10 cellular contexts compared by ENCODE assay signal in the genomic region with DNA sequence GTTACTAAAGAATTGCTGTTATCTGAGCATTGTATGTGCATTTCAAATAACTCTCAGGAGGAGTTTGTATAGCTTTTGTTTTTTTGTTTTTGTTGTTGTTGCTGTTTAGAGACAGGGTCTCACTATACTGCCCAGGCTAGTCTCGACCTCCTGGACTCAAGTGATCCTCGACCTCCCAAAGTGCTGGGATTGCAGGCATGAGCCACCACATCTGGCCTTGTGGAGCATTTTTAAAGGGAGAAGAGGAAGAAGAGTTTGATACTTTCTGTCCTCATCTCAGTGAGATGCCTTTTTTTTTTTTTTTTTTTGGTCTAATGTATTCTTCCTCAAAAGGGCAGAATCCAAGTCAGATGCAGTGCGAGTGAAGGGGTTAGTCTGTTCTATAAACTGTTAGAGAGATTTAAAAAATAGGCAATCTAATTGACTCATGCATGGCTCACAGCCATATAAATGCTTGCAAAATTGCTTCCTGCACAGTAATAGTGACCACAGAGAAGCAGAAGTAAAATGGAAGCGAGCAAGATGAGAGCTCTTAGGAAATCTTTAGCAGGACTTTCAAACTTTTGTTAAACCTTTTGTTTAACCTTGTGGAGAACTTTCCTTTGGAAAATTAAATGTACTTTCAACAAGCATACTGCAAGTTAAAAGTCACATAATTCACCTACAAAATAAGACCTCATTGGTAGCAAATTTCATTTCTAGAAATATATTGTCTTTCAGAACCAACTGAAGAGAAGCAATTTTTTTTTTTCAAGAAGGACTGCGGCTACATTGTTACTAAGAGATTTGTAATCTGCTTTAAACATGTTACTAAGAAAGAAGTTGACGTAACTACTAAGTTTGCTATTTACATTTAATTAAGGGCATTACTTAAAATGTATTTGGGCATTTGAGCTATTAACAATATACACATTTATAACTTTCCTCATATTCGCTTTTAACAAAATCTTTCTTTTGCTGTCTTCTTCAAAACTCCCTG. TPM values are rescaled to one million over a fixed set of nuclear protein-coding genes. Genes with fewer than 3 reads are reported as not detected.
DNase-seq lines count a peak whose midpoint lies in the region; TF ChIP-seq lines count a peak whose summit lies in the region.
"Had no signal": no experiment of that assay in that cellular context is flagged by ENCODE, and none has a peak within 500 bp of the region (broad histone marks: within the 10 kb centered on the region; RNA-seq: fewer than 3 reads in every experiment).

No MANE protein-coding gene starts in this region.

- H3K27me3 Mint-ChIP-seq in activated T-helper 2 cell treated with anti-CD3 and anti-CD28 coated beads, Interferon-gamma antibody, Interleukin-2, Interleukin-4, amounts not matched to agents 10 μg/mL and 5 μg/mL and 100 μg/mL, durations not matched to agents 14 hours and 24 hours and 36 hours (ENCODE audit: low read depth) = no peaks in the 10 kb centered on the region
- H3K27me3 Mint-ChIP-seq in endothelial cell (ENCODE audit: unreplicated experiment) = no peaks in the 10 kb centered on the region

- H3K36me3 ChIP-seq in BLaER1 (no peaks in the 10 kb centered on the region), muscle layer of duodenum (ENCODE audit: control insufficient read depth in 1 of 2, insufficient read depth in 2 of 2, low read length in 2 of 2) (no peaks in the 10 kb centered on the region)

- H3K27ac Mint-ChIP-seq in activated T-helper 2 cell treated with anti-CD3 and anti-CD28 coated beads, Interferon-gamma antibody, Interleukin-2, Interleukin-4, amounts not matched to agents 10 μg/mL and 5 μg/mL and 100 μg/mL, durations not matched to agents 14 hours and 24 hours and 36 hours = no peak overlapping the region
- no peak overlapping the region for H3K27ac Mint-ChIP-seq in endothelial cell (ENCODE audit: unreplicated experiment)

- H3K27ac ChIP-seq in BLaER1 = no peak overlapping the region
- H3K27ac ChIP-seq in muscle layer of duodenum (ENCODE audit: low read length) = peak overlapping the region; percentile 30

- H3K9me3 Mint-ChIP-seq in activated T-helper 2 cell treated with anti-CD3 and anti-CD28 coated beads, Interferon-gamma antibody, Interleukin-2, Interleukin-4, amounts not matched to agents 10 μg/mL and 5 μg/mL and 100 μg/mL, durations not matched to agents 14 hours and 24 hours and 36 hours = peaks cover 4% of the 10 kb centered on the region
- H3K9me3 Mint-ChIP-seq in endothelial cell (ENCODE audit: unreplicated experiment) = no peaks in the 10 kb centered on the region

- no peaks in the 10 kb centered on the region for H3K27me3 ChIP-seq in BLaER1
- no peaks in the 10 kb centered on the region for H3K27me3 ChIP-seq in muscle layer of duodenum (ENCODE audit: low read depth, low read length)

- H3K4me1 Mint-ChIP-seq in activated T-helper 2 cell treated with anti-CD3 and anti-CD28 coated beads, Interferon-gamma antibody, Interleukin-2, Interleukin-4, amounts not matched to agents 10 μg/mL and 5 μg/mL and 100 μg/mL, durations not matched to agents 14 hours and 24 hours and 36 hours (ENCODE audit: low read depth) = no peaks in the 10 kb centered on the region
- peaks cover 3% of the 10 kb centered on the region for H3K4me1 Mint-ChIP-seq in endothelial cell (ENCODE audit: unreplicated experiment)

- H3K36me3 Mint-ChIP-seq in activated T-helper 2 cell treated with anti-CD3 and anti-CD28 coated beads, Interferon-gamma antibody, Interleukin-2, Interleukin-4, amounts not matched to agents 10 μg/mL and 5 μg/mL and 100 μg/mL, durations not matched to agents 14 hours and 24 hours and 36 hours (ENCODE audit: low read depth) = no peaks in the 10 kb centered on the region
- H3K36me3 Mint-ChIP-seq in endothelial cell (ENCODE audit: low read depth, unreplicated experiment) = no peaks in the 10 kb centered on the region

- H3K4me2 ChIP-seq in BLaER1 = peak overlapping the region; percentile 61

- H3K9me3 ChIP-seq in BLaER1 (0 out of 2 replicates have a peak, but pooled peaks cover 11% of the 10 kb centered on the region), muscle layer of duodenum (ENCODE audit: control insufficient read depth in 1 of 2, low read length in 2 of 2) (no peaks in the 10 kb centered on the region)

- peak; percentile 90 for DNase-seq in NOMO-1 treated with dmso at 0.1 percent for 144 hours (lab: John Stamatoyannopoulos, UW; ENCODE audit: unreplicated experiment)
- DNase-seq in dermis blood vessel endothelial cell = peak; percentile 15
- no peak for DNase-seq in UCSD-AML1 (lab: John Stamatoyannopoulos, UW; ENCODE audit: unreplicated experiment)
- no peak for DNase-seq in SHP77 (lab: John Stamatoyannopoulos, UW)
- DNase-seq in activated T-helper 2 cell treated with anti-CD3 and anti-CD28 coated beads, Interferon-gamma antibody, Interleukin-2, Interleukin-4, amounts not matched to agents 10 μg/mL and 5 μg/mL and 100 μg/mL, durations not matched to agents 14 hours and 24 hours and 36 hours (ENCODE audit: low spot score) = no peak
- no peak for DNase-seq in endothelial cell (ENCODE audit: low spot score)
- DNase-seq: NCI-H748 treated with DMSO at 0.1 percent for 48 hours; stimulated activated naive CD8-positive, alpha-beta T cell treated with anti-CD3 and anti-CD28 coated beads, Interleukin-15, Interleukin-2, amounts not matched to agents 100 U/mL and 50 U/mL, for 24 hours had no signal

- no peak for TF ChIP-seq CTCF in endothelial cell (IDR thresholded peaks at IDR 0.05; ENCODE audit: unreplicated experiment)

- H3K4me1 ChIP-seq in BLaER1 (peaks cover 27% of the 10 kb centered on the region), muscle layer of duodenum (ENCODE audit: control insufficient read depth in 1 of 2, insufficient read depth in 2 of 2, low read length in 2 of 2) (no peaks in the 10 kb centered on the region)

- no peaks in the 10 kb centered on the region for H4K20me1 ChIP-seq in BLaER1

- intact Hi-C loops in activated T-helper 2 cell treated with anti-CD3 and anti-CD28 coated beads, Interferon-gamma antibody, Interleukin-2, Interleukin-4, amounts not matched to agents 10 μg/mL and 5 μg/mL and 100 μg/mL, durations not matched to agents 14 hours and 24 hours and 36 hours (cut with micrococcal nuclease) = no loop called here

- H3K4me3 ChIP-seq in BLaER1 = no peak overlapping the region
- H3K4me3 ChIP-seq in muscle layer of duodenum (ENCODE audit: low read depth in 1 of 2, low read length in 2 of 2) = no peak overlapping the region

- H3K4me3 Mint-ChIP-seq in activated T-helper 2 cell treated with anti-CD3 and anti-CD28 coated beads, Interferon-gamma antibody, Interleukin-2, Interleukin-4, amounts not matched to agents 10 μg/mL and 5 μg/mL and 100 μg/mL, durations not matched to agents 14 hours and 24 hours and 36 hours (ENCODE audit: low read depth) = no peak overlapping the region
- no peak overlapping the region for H3K4me3 Mint-ChIP-seq in endothelial cell (ENCODE audit: unreplicated experiment)

- no peak overlapping the region for H3K9ac ChIP-seq in BLaER1

RNA-seq across cellular contexts. Expression of gene ROCK1, which starts 52.3 kb away (rescaled TPM):
- total RNA-seq in dermis blood vessel endothelial cell (41.9 and 53.0 TPM in 2 replicates), endothelial cell (ENCODE audit: unreplicated experiment) (62.2 TPM)
- total RNA-seq in activated T-helper 2 cell treated with anti-CD3 and anti-CD28 coated beads, Interferon-gamma antibody, Interleukin-2, Interleukin-4, amounts not matched to agents 10 μg/mL and 5 μg/mL and 100 μg/mL, durations not matched to agents 14 hours and 24 hours and 36 hours = 53.9 and 60.9 TPM in 2 replicates

Comparison
In these comparisons a context has a peak if more than half of its experiments do, and no peak if none do; other contexts are left out.
1. DNase-seq: peak in NOMO-1 treated with dmso at 0.1 percent for 144 hours (single experiment) and dermis blood vessel endothelial cell (single experiment); none in UCSD-AML1 (single experiment), SHP77 (0 of 2), activated T-helper 2 cell treated with anti-CD3 and anti-CD28 coated beads, Interferon-gamma antibody, Interleukin-2, Interleukin-4, amounts not matched to agents 10 μg/mL and 5 μg/mL and 100 μg/mL, durations not matched to agents 14 hours and 24 hours and 36 hours (single experiment) and endothelial cell (single experiment).